Comparison of ENCODE assay signal across 8 cellular contexts in the genomic region with DNA sequence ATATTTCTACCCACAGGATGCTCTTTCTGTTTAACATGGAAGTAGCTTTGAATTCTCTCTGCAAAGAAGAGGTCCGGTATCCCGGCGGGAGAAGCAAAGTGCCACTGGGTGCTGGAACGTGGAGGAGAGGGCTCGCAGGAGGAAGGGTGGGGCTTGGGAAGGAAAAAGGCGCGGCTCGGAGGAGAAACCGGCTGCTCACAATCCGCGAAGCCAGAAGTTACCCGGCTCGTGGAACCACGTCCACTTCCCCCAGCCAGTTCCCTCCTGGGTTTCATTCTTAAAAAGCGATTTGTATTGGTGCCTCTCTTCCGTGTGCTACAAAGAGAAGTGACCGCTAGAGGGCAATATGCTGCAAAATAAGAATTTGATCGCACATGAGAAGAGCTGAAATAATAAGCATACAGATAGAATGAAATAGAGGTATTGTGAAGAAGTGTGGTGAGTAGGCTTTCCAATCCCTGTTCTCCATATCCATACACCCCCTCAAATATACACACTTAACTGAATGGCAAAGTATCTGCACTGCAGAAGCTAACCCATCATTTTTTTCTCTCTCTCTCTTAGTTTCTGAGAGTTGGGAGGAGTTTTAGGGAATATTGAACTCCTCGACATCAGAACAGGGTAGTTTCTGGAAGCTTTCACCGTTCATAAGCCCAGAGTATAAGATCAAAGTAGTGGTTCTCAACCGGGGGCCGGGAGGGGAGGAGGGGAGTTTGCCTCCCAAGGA. TPM values are rescaled to one million over a fixed set of nuclear protein-coding genes. Genes with fewer than 3 reads are reported as not detected.
DNase-seq lines count a peak whose midpoint lies in the region; ATAC-seq and TF ChIP-seq lines count a peak whose summit lies in the region.

No MANE protein-coding gene starts in this region.

- H3K4me1 ChIP-seq in DOHH2 (ENCODE audit: control insufficient read depth, low read length) (peaks cover 6% of the 10 kb centered on the region), KMS-11 (ENCODE audit: low read depth, poor library complexity, severe bottlenecking) (peaks cover 16% of the 10 kb centered on the region), PC-9 (replicated peaks; ENCODE audit: insufficient read depth) (peaks cover 13% of the 10 kb centered on the region; the same call in 1 of the 2 replicates)

- BruUV-seq in PC-9 (replicated peaks; lab: Mats Ljungman, UMichigan): no TSS peak

- POLR2A ChIA-PET in PC-9 (lab: Charles Lee; ENCODE audit: unreplicated experiment): interaction anchor here (0.5 kb wide), 1 partner anchor 166 kb away, joined by 3 read pairs; no protein-coding TSS in a partner anchor
- POLR2A ChIA-PET in naive thymus-derived CD8-positive, alpha-beta T cell (lab: Charles Lee): no interaction called here

- intact Hi-C loops in PC-9 (cut with micrococcal nuclease; ENCODE audit: unreplicated experiment): loop anchor here (1.0 to 10.0 kb wide), 5 partner anchors 481 to 1136 kb away; partner anchors contain the start of gene PRR15

- H3K27ac ChIP-seq in DOHH2 (ENCODE audit: low read depth, low read length): no peak overlapping the region
- H3K27ac ChIP-seq in KMS-11: no peak overlapping the region
- H3K27ac ChIP-seq in PC-9: no peak overlapping the region
- no peak overlapping the region for H3K27ac ChIP-seq in substantia nigra (ENCODE audit: low read depth, low read length, poor library complexity, severe bottlenecking)

- peak overlapping the region; percentile 84 to 96 (median 93) for H3K4me3 Mint-ChIP-seq in naive thymus-derived CD8-positive, alpha-beta T cell

- peak; percentile 91 for ATAC-seq in GM21825 (IDR thresholded peaks at IDR 0.05; ENCODE audit: unreplicated experiment)
- peak; percentile 86 to 94 for ATAC-seq in naive thymus-derived CD8-positive, alpha-beta T cell

- peak overlapping the region; percentile 50 for H3K4me3 ChIP-seq in DOHH2 (ENCODE audit: low read length)
- no peak overlapping the region for H3K4me3 ChIP-seq in KMS-11 (IDR thresholded peaks at IDR 0.05; ENCODE audit: insufficient read depth, low read depth, low read length)
- H3K4me3 ChIP-seq in PC-9: peak overlapping the region; percentile 54

- no peaks in the 10 kb centered on the region for H3K9me3 Mint-ChIP-seq in naive thymus-derived CD8-positive, alpha-beta T cell

- H3K27ac Mint-ChIP-seq in naive thymus-derived CD8-positive, alpha-beta T cell: peak overlapping the region in 8 of 10 donors; percentile 35 to 90 (median 82)

- H3K9me3 ChIP-seq in DOHH2 (ENCODE audit: control insufficient read depth, insufficient read depth, low read length) (no peaks in the 10 kb centered on the region), PC-9 (ENCODE audit: insufficient read depth, low read depth) (no peaks in the 10 kb centered on the region)

- H3F3A ChIP-seq in DOHH2 (ENCODE audit: control insufficient read depth, insufficient read depth): no peaks in the 10 kb centered on the region
- no peaks in the 10 kb centered on the region for H3F3A ChIP-seq in PC-9 (ENCODE audit: insufficient read depth, low read depth)

- peaks cover 7 to 30% (median 25%) of the 10 kb centered on the region in 4 donors for H3K4me1 Mint-ChIP-seq in naive thymus-derived CD8-positive, alpha-beta T cell

- TF ChIP-seq CTCF in DOHH2 (IDR thresholded peaks at IDR 0.05; ENCODE audit: low read depth, low read length, poor library complexity, severe bottlenecking) (peak; percentile 98), KMS-11 (conservative IDR thresholded peaks at IDR 0.05; ENCODE audit: low read depth, low read length) (peak; percentile 92), PC-9 (conservative IDR thresholded peaks at IDR 0.05) (peak; percentile 97)

- H3K79me2 ChIP-seq in DOHH2 (ENCODE audit: control insufficient read depth, low read length) (no peaks in the 10 kb centered on the region), KMS-11 (ENCODE audit: insufficient read depth, low read depth) (no peaks in the 10 kb centered on the region), PC-9 (ENCODE audit: low read depth) (no peaks in the 10 kb centered on the region)

- CTCF ChIA-PET in PC-9 (lab: Charles Lee): interaction anchor here (0.6 to 1.0 kb wide), 5 partner anchors 174 to 758 kb away, joined by 3 to 7 read pairs (median 7); no protein-coding TSS in a partner anchor

- H2AFZ ChIP-seq in KMS-11 (ENCODE audit: low read depth): peak overlapping the region; percentile 97
- H2AFZ ChIP-seq in PC-9: peak overlapping the region; percentile 81

- H3K9ac ChIP-seq in KMS-11: peak overlapping the region; percentile 63; the same call in 1 of the 2 replicates

- H3K36me3 ChIP-seq in DOHH2 (ENCODE audit: control insufficient read depth, low read length) (no peaks in the 10 kb centered on the region), KMS-11 (ENCODE audit: insufficient read depth) (no peaks in the 10 kb centered on the region), PC-9 (ENCODE audit: low read depth) (no peaks in the 10 kb centered on the region)

- peaks cover 1 to 10% (median 5%) of the 10 kb centered on the region in 5 donors for H3K27me3 Mint-ChIP-seq in naive thymus-derived CD8-positive, alpha-beta T cell

- H3K36me3 Mint-ChIP-seq in naive thymus-derived CD8-positive, alpha-beta T cell: no peaks in the 10 kb centered on the region

- H3K4me2 ChIP-seq in DOHH2 (ENCODE audit: low read length) (peak overlapping the region; percentile 60), KMS-11 (peak overlapping the region; percentile 72), PC-9 (peak overlapping the region; percentile 79)

- H3K9me2 ChIP-seq in DOHH2 (replicated peaks; ENCODE audit: control insufficient read depth, low read length) (no peaks in the 10 kb centered on the region), PC-9 (ENCODE audit: insufficient read depth) (no peaks in the 10 kb centered on the region)

- no peaks in the 10 kb centered on the region for H4K20me1 ChIP-seq in DOHH2 (ENCODE audit: control insufficient read depth, insufficient read depth, low read depth, low read length)
- H4K20me1 ChIP-seq in KMS-11 (ENCODE audit: insufficient read depth): no peaks in the 10 kb centered on the region
- no peaks in the 10 kb centered on the region for H4K20me1 ChIP-seq in PC-9 (ENCODE audit: insufficient read depth)

- H3K27me3 ChIP-seq in DOHH2 (ENCODE audit: control insufficient read depth, low read length) (peaks cover 26% of the 10 kb centered on the region), KMS-11 (ENCODE audit: insufficient read depth, low read depth) (no peaks in the 10 kb centered on the region), PC-9 (ENCODE audit: insufficient read depth, low read depth) (no peaks in the 10 kb centered on the region)

- DNase-seq in PC-9: peak; percentile 45 to 82
- DNase-seq in activated T-cell treated with anti-CD3 and anti-CD28 coated beads, Interleukin-2, amount 50 U/mL, for 48 hours: peak; percentile 48 to 62
- DNase-seq in fibroblast of peridontal ligament (ENCODE audit: extremely low read depth): peak; percentile 94
- DNase-seq in naive thymus-derived CD8-positive, alpha-beta T cell: peak in 9 of 10 donors; percentile 30 to 73 (median 46)
- peak in 38 of 49 donors; percentile 13 to 72 (median 42) for DNase-seq in substantia nigra (lab: John Stamatoyannopoulos, UW)

RNA-seq across cellular contexts. Expression of gene TRIL, which starts 31.1 kb away (rescaled TPM):
- not detected in 2 replicates for total RNA-seq in PC-9 (2021)
- not detected for total RNA-seq in naive thymus-derived CD8-positive, alpha-beta T cell
- polyA plus RNA-seq in naive thymus-derived CD8-positive, alpha-beta T cell: not detected

Comparison
In these comparisons a context has a peak if more than half of its experiments do, and no peak if none do; other contexts are left out.
1. DNase-seq: peak in every context shown above with its lines; median percentile 94 in fibroblast of peridontal ligament; 64 in PC-9; 55 in activated T-cell treated with anti-CD3 and anti-CD28 coated beads, Interleukin-2, amount 50 U/mL, for 48 hours; 46 in naive thymus-derived CD8-positive, alpha-beta T cell; 42 in substantia nigra.